21 cellular contexts compared by ENCODE assay signal in the genomic region with DNA sequence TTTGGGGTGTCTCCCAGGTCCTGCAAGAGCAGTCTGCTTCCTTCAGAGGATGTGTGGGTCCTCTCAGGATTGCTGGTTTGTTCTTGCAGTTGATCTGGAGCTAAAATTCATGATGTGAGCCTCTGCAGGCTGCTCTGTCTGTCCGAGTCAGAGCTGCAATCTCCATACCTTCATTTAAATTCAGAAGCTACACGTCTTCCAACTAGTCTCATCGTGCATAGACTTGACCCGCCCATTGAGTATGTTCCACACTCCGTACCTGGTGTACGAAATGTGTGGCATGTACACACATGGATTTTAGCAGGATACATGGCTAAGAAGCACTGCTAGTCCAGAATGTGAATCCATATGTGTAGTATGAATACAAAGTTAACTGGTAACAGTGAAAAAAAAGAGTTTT. TPM values are rescaled to one million over a fixed set of nuclear protein-coding genes. Genes with fewer than 3 reads are reported as not detected.
DNase-seq lines count a peak whose midpoint lies in the region; ATAC-seq, FAIRE-seq and TF ChIP-seq lines count a peak whose summit lies in the region.
"Had no signal": no experiment of that assay in that cellular context is flagged by ENCODE, and none has a peak within 500 bp of the region (broad histone marks: within the 10 kb centered on the region; RNA-seq: fewer than 3 reads in every experiment).

No MANE protein-coding gene starts in this region.

- H3K79me2 ChIP-seq in K562 (ENCODE audit: control insufficient read depth, insufficient read depth, low read length): no peaks in the 10 kb centered on the region

- H3K9me3 ChIP-seq in K562 (replicated peaks; ENCODE audit: control insufficient read depth, insufficient read depth, low read depth, low read length): no peaks in the 10 kb centered on the region
- H3K9me3 ChIP-seq: A549, BE2C, BLaER1 had no signal

- no peak for ATAC-seq in K562
- peak; percentile 90 for ATAC-seq in foreskin keratinocyte
- ATAC-seq in HG03457 (IDR thresholded peaks at IDR 0.05; ENCODE audit: unreplicated experiment): no peak
- ATAC-seq in HG02970 (IDR thresholded peaks at IDR 0.05; ENCODE audit: low FRiP score, unreplicated experiment): no peak
- ATAC-seq: A549 had no signal

- DNase-seq in D721Med (ENCODE audit: insufficient read length, low spot score) (no peak), K562 (ENCODE audit: extremely low read depth in 1 of 4, low spot score in 3 of 4) (no peak), epithelial cell of esophagus (ENCODE audit: low read depth) (peak; percentile 10), foreskin keratinocyte (peak in 1 of 2 donors; percentile 87), activated gamma-delta T cell treated with Interleukin-2 at 50 U/mL for 16 hours (no peak), T1000 (lab: John Stamatoyannopoulos, UW) (no peak)
- DNase-seq: BE2C; C1 segment of cervical spinal cord; CD4-positive, alpha-beta memory T cell; CD4-positive, CD25-positive, alpha-beta regulatory T cell; CD8-positive, alpha-beta memory T cell; COR-L47; DMS79 treated with DMSO at 0.1 percent for 48 hours; GF-D8 had no signal

- peak overlapping the region; percentile 17; the same call in 1 of the 2 replicates for H2AFZ ChIP-seq in K562 (ENCODE audit: low read depth, low read length)

- no peak overlapping the region for H3K9ac ChIP-seq in K562 (ENCODE audit: insufficient read depth in 1 of 2, low read depth in 2 of 2, low read length in 2 of 2)
- H3K9ac ChIP-seq: BLaER1 had no signal

- H3K4me2 ChIP-seq in K562 (ENCODE audit: insufficient read depth, low read length): no peak overlapping the region
- H3K4me2 ChIP-seq: A549, BLaER1 had no signal

- TF ChIP-seq CTCF in D721Med (IDR thresholded peaks at IDR 0.05; ENCODE audit: insufficient read depth, missing control alignments) (no peak), K562 (IDR thresholded peaks at IDR 0.05 in 2 of 3, conservative IDR thresholded peaks at IDR 0.05 in 1 of 3; ENCODE audit: insufficient read depth in 2 of 3, low read depth in 1 of 3, low read length in 3 of 3) (no peak), epithelial cell of esophagus (IDR thresholded peaks at IDR 0.05; ENCODE audit: insufficient read depth, low read depth, low read length, missing control alignments) (no peak), foreskin keratinocyte (conservative IDR thresholded peaks at IDR 0.05) (no peak)

- intact Hi-C loops in K562 (cut with micrococcal nuclease): no loop called here

- no peak for TF ChIP-seq POLR2A in K562 (conservative IDR thresholded peaks at IDR 0.05)

- H3K36me3 ChIP-seq in K562 (ENCODE audit: control insufficient read depth, insufficient read depth, low read length): no peaks in the 10 kb centered on the region
- H3K36me3 ChIP-seq: BE2C, BLaER1 had no signal

- H3K27ac ChIP-seq in K562 (ENCODE audit: extremely low read depth, low read depth, low read length) (no peak overlapping the region), foreskin keratinocyte (no peak overlapping the region)
- H3K27ac ChIP-seq: 22Rv1, A549, BLaER1 had no signal

- POLR2A ChIA-PET in K562 (lab: Yijun Ruan, JAX): no interaction called here

- no peaks in the 10 kb centered on the region for H3K9me1 ChIP-seq in K562 (ENCODE audit: control insufficient read depth, insufficient read depth, low read length)

- TF ChIP-seq EP300 in K562 (IDR thresholded peaks at IDR 0.05; ENCODE audit: low read length): no peak

- CTCF ChIA-PET in K562 (lab: Yijun Ruan, JAX; ENCODE audit: low intra/inter-chr PET ratio): no interaction called here

- no TSS peak for BruUV-seq in K562 (replicated peaks; lab: Mats Ljungman, UMichigan)

- H4K20me1 ChIP-seq in K562 (replicated peaks; ENCODE audit: control insufficient read depth, insufficient read depth, low read length): no peaks in the 10 kb centered on the region
- H4K20me1 ChIP-seq: BLaER1 had no signal

- H3K4me1 ChIP-seq in K562 (replicated peaks in 1 of 2; ENCODE audit: control insufficient read depth in 2 of 2, insufficient read depth in 2 of 2, low read length in 2 of 2): no peaks in the 10 kb centered on the region
- H3K4me1 ChIP-seq in foreskin keratinocyte: peaks cover 14% of the 10 kb centered on the region
- H3K4me1 ChIP-seq: BLaER1 had no signal

- 0% methylated on average over 6 of the region's 6 CpGs for WGBS in K562 (ENCODE audit: insufficient coverage, low coverage, missing lambda C conversion rate)

- in situ Hi-C loops in K562 (cut with MboI): no loop called here

- no peak overlapping the region for H3K4me3 ChIP-seq in K562
- no peak overlapping the region for H3K4me3 ChIP-seq in epithelial cell of esophagus (ENCODE audit: low read length)
- H3K4me3 ChIP-seq: A549, BLaER1 had no signal

- FAIRE-seq in D721Med (lab: Jason Lieb, UNC) (peak; percentile 21), K562 (lab: Jason Lieb, UNC) (no peak)
- FAIRE-seq: A549, GM12891, GM19239 had no signal

- TF ChIP-seq RAD21 in K562 (CRISPR knock-in tag; conservative IDR thresholded peaks at IDR 0.05 in 1 of 2, IDR thresholded peaks at IDR 0.05 in 1 of 2): no peak

- no peaks in the 10 kb centered on the region for H3K27me3 ChIP-seq in K562 (ENCODE audit: control insufficient read depth in 2 of 2, insufficient read depth in 2 of 2, low read length in 2 of 2)
- no peaks in the 10 kb centered on the region for H3K27me3 ChIP-seq in foreskin keratinocyte
- H3K27me3 ChIP-seq: BE2C, BLaER1 had no signal

TF ChIP-seq in K562, 482 proteins besides CTCF, POLR2A, EP300 and RAD21 (continues in another document):
- TF ChIP-seq NCOA6 (IDR thresholded peaks at IDR 0.05): no peak
- TF ChIP-seq MTA3 (IDR thresholded peaks at IDR 0.05; ENCODE audit: borderline replicate concordance): no peak
- no peak for TF ChIP-seq PPARD (CRISPR knock-in tag; IDR thresholded peaks at IDR 0.05)
- TF ChIP-seq NR2F6 (CRISPR knock-in tag; IDR thresholded peaks at IDR 0.05): no peak
- TF ChIP-seq, protein P1, sequence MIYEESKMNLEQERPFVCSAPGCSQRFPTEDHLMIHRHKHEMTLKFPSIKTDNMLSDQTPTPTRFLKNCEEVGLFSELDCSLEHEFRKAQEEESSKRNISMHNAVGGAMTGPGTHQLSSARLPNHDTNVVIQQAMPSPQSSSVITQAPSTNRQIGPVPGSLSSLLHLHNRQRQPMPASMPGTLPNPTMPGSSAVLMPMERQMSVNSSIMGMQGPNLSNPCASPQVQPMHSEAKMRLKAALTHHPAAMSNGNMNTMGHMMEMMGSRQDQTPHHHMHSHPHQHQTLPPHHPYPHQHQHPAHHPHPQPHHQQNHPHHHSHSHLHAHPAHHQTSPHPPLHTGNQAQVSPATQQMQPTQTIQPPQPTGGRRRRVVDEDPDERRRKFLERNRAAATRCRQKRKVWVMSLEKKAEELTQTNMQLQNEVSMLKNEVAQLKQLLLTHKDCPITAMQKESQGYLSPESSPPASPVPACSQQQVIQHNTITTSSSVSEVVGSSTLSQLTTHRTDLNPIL (CRISPR knock-in tag; IDR thresholded peaks at IDR 0.05): no peak
- TF ChIP-seq ZNF121 (CRISPR knock-in tag; conservative IDR thresholded peaks at IDR 0.05): no peak
- no peak for TF ChIP-seq HDAC1 (IDR thresholded peaks at IDR 0.05)
- TF ChIP-seq ZNF696 (CRISPR knock-in tag; conservative IDR thresholded peaks at IDR 0.05): no peak
- TF ChIP-seq, protein P2, sequence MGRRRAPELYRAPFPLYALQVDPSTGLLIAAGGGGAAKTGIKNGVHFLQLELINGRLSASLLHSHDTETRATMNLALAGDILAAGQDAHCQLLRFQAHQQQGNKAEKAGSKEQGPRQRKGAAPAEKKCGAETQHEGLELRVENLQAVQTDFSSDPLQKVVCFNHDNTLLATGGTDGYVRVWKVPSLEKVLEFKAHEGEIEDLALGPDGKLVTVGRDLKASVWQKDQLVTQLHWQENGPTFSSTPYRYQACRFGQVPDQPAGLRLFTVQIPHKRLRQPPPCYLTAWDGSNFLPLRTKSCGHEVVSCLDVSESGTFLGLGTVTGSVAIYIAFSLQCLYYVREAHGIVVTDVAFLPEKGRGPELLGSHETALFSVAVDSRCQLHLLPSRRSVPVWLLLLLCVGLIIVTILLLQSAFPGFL (CRISPR knock-in tag; IDR thresholded peaks at IDR 0.05): no peak

RNA-seq across cellular contexts. Expression of a gene that starts 25.0 kb away (rescaled TPM):
- 1.2 and 5.1 TPM in 2 replicates for total RNA-seq in K562 (2011; cell fraction: chromatin; rRNA removed; ENCODE audit: low replicate concordance)
- 2.8 TPM in 2 replicates for total RNA-seq in K562 (2011; cell fraction: nucleolus; rRNA removed)
- 2.6 and 4.7 TPM in 2 replicates for total RNA-seq in K562 (2011; cell fraction: nucleoplasm; rRNA removed)
- total RNA-seq in K562 (2014; rRNA removed) (2.5 and 2.8 TPM in 2 replicates), K562 (2014; rRNA removed; fragmentation: Illumina TruSeq; extraction: Trizol) (4.0 and 4.4 TPM in 2 replicates), K562 (2015; rRNA removed; fragmentation: Illumina TruSeq; extraction: Trizol) (2.5 and 2.7 TPM in 2 replicates), K562 (2021) (2.8 and 4.1 TPM in 2 replicates), foreskin keratinocyte (3.4 and 4.5 TPM in 2 replicates)
- polyA plus RNA-seq in K562 (2011; rRNA removed) (2.6 and 3.8 TPM in 2 replicates), K562 (2014; fragmentation: Illumina TruSeq; extraction: Trizol) (2.7 and 4.1 TPM in 2 replicates), K562 (2014; fragmentation: Nextera tagmentation; extraction: Ambion mirVana) (1 to 10 TPM; 4.7 to 5.4 TPM), K562 (2014; rRNA removed) (3.1 and 3.2 TPM in 2 replicates), foreskin keratinocyte (3.0 and 3.3 TPM in 2 replicates)
- 0.51 and 1.2 TPM in 2 replicates for polyA plus RNA-seq in K562 (2011; cell fraction: cytosol; rRNA removed)
- 0.98 and 1.8 TPM in 2 replicates for polyA plus RNA-seq in K562 (2011; cell fraction: nucleus; rRNA removed)
- polyA plus RNA-seq in K562 (2012): 2.4 and 2.6 TPM in 2 replicates
- polyA minus RNA-seq in K562 (2011; rRNA and poly(A)+ RNA removed): 2.1 and 2.5 TPM in 2 replicates
- 5.1 and 5.3 TPM in 2 replicates for polyA minus RNA-seq in K562 (2011; cell fraction: cytosol; rRNA and poly(A)+ RNA removed)
- polyA minus RNA-seq in K562 (2011; cell fraction: nucleus; rRNA and poly(A)+ RNA removed): 1.3 and 5.6 TPM in 2 replicates
